22 cellular contexts compared by ENCODE assay signal in the genomic region with DNA sequence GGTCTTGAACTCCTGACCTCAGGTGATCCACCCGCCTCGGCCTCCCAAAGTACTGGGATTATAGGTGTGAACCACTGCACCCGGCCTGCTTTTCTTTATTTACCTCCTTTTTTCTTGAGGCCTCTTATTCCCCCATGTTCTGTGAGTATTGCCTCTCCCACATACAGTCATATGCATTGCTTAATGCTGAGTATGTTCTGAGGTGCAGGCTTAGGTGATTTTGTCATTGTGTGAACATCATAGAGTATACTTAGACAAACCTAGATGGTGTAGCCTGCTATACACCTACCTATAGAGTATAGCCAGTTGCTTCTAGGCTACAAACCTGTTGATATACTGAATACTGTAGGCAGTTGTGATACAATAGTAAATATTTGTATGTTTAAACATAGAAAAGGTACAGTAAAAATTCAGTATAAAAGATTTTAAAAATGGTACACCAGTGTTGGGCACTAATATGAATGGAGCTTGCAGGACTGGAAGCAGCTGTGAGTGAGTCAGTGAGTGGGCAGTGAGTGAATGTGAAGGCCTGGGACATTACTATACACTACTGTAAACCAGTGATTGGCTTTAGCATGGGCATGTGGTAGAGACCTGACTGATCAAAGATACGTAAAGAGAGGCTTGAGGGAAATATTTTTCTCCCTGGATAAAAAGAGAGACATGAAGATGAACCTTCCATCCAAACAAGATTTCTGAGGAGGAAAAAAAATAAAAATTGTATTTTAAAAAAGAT. TPM values are rescaled to one million over a fixed set of nuclear protein-coding genes. Genes with fewer than 3 reads are reported as not detected.
DNase-seq lines count a peak whose midpoint lies in the region; FAIRE-seq and TF ChIP-seq lines count a peak whose summit lies in the region.
"Had no signal": no experiment of that assay in that cellular context is flagged by ENCODE, and none has a peak within 500 bp of the region (broad histone marks: within the 10 kb centered on the region; RNA-seq: fewer than 3 reads in every experiment).

No MANE protein-coding gene starts in this region.

- no peak overlapping the region for H3K4me3 Mint-ChIP-seq in glutamatergic neuron (ENCODE audit: unreplicated experiment)
- H3K4me3 Mint-ChIP-seq: activated T-cell treated with anti-CD3 and anti-CD28 coated beads, Interleukin-2, amount 50 U/mL, for 24 hours; mesothelial cell of epicardium; WTC11 had no signal

- no peaks in the 10 kb centered on the region for H3K27me3 Mint-ChIP-seq in glutamatergic neuron (ENCODE audit: unreplicated experiment)
- H3K27me3 Mint-ChIP-seq: activated T-cell treated with anti-CD3 and anti-CD28 coated beads, Interleukin-2, amount 50 U/mL, for 24 hours; CD8-positive, alpha-beta memory T cell had no signal

- H3K36me3 ChIP-seq in MG63: peaks cover 11% of the 10 kb centered on the region
- no peaks in the 10 kb centered on the region for H3K36me3 ChIP-seq in bronchial epithelial cell (ENCODE audit: control insufficient read depth, insufficient read depth, low read length)
- H3K36me3 ChIP-seq: colonic mucosa, SJSA1 had no signal

- peak; percentile 9 for DNase-seq in AG10803 (ENCODE audit: low read depth)
- peak; percentile 51 for DNase-seq in MG63
- DNase-seq in bronchial epithelial cell (ENCODE audit: low read depth): peak; percentile 53
- peak; percentile 28 for DNase-seq in kidney tubule cell (ENCODE audit: low spot score)
- DNase-seq in glutamatergic neuron: no peak
- no peak for DNase-seq in stimulated activated CD4-positive, alpha-beta T cell treated with anti-CD3 and anti-CD28 coated beads, Interleukin-2, amount 100 ng/mL, for 48 hours
- DNase-seq in NCI-H2107 (lab: John Stamatoyannopoulos, UW): no peak
- DNase-seq in GM10266 (ENCODE audit: extremely low spot score): no peak
- DNase-seq: activated CD4-positive, alpha-beta T cell treated with anti-CD3 and anti-CD28 coated beads, Interleukin-2, amount 50 U/mL, for 48 hours; activated naive CD4-positive, alpha-beta T cell treated with anti-CD3 and anti-CD28 coated beads, Interleukin-2, amount 50 U/mL, for 16 hours; activated T-cell treated with anti-CD3 and anti-CD28 coated beads, Interleukin-2, amount 50 U/mL, for 24 hours; CD8-positive, alpha-beta memory T cell; colonic mucosa; NCI-H1417; NCI-H2171; NCI-H774; OCI-M1; T-helper 2 cell had no signal

- TF ChIP-seq CTCF in AG10803 (conservative IDR thresholded peaks at IDR 0.05; ENCODE audit: low read length) (no peak), bronchial epithelial cell (IDR thresholded peaks at IDR 0.05; ENCODE audit: insufficient read depth, low read length, severe bottlenecking) (no peak), glutamatergic neuron (IDR thresholded peaks at IDR 0.05; ENCODE audit: partially characterized antibody, unreplicated experiment) (no peak), GM10266 (IDR thresholded peaks at IDR 0.05; ENCODE audit: control insufficient read depth, insufficient read depth, low read depth, missing control alignments) (no peak)

- no peaks in the 10 kb centered on the region for H3K36me3 Mint-ChIP-seq in glutamatergic neuron (ENCODE audit: unreplicated experiment)

- H3K27me3 ChIP-seq in MG63 (no peaks in the 10 kb centered on the region), bronchial epithelial cell (ENCODE audit: control insufficient read depth, insufficient read depth, low read length) (no peaks in the 10 kb centered on the region)
- H3K27me3 ChIP-seq: colonic mucosa, SJSA1 had no signal

- H3K4me3 ChIP-seq in AG10803 (ENCODE audit: low read length) (no peak overlapping the region), MG63 (no peak overlapping the region), bronchial epithelial cell (ENCODE audit: low read depth, low read length) (no peak overlapping the region)
- H3K4me3 ChIP-seq: colonic mucosa, SJSA1 had no signal

- no peaks in the 10 kb centered on the region for H3K4me1 Mint-ChIP-seq in glutamatergic neuron (ENCODE audit: low read depth, unreplicated experiment)
- H3K4me1 Mint-ChIP-seq: mesothelial cell of epicardium had no signal

- FAIRE-seq in bronchial epithelial cell (lab: Jason Lieb, UNC): no peak
- FAIRE-seq: endometrium had no signal

- no peaks in the 10 kb centered on the region; the same call in 1 of the 2 replicates for H3K9me3 ChIP-seq in MG63
- H3K9me3 ChIP-seq: colonic mucosa, SJSA1 had no signal

- H3K9me3 Mint-ChIP-seq in glutamatergic neuron (ENCODE audit: unreplicated experiment): no peaks in the 10 kb centered on the region
- H3K9me3 Mint-ChIP-seq: activated T-cell treated with anti-CD3 and anti-CD28 coated beads, Interleukin-2, amount 50 U/mL, for 24 hours; CD8-positive, alpha-beta memory T cell had no signal

- H3K27ac Mint-ChIP-seq in glutamatergic neuron (ENCODE audit: unreplicated experiment): no peak overlapping the region
- H3K27ac Mint-ChIP-seq: activated T-cell treated with anti-CD3 and anti-CD28 coated beads, Interleukin-2, amount 50 U/mL, for 24 hours; mesothelial cell of epicardium; WTC11 had no signal

RNA-seq across cellular contexts. Expression of a gene that starts 17.6 kb away (rescaled TPM):
- 22.7 and 26.0 TPM in 2 replicates for total RNA-seq in MG63 (2014; rRNA removed; shearing (Covaris generic); ENCODE audit: low replicate concordance)
- 5.0 and 13.4 TPM in 2 replicates for total RNA-seq in bronchial epithelial cell
- total RNA-seq in glutamatergic neuron (ENCODE audit: unreplicated experiment): 102 TPM

Comparison
In these comparisons a context has a peak if more than half of its experiments do, and no peak if none do; other contexts are left out.
1. DNase-seq: peak in AG10803 (single experiment), MG63 (single experiment), bronchial epithelial cell (single experiment) and kidney tubule cell (single experiment); none in glutamatergic neuron (single experiment), stimulated activated CD4-positive, alpha-beta T cell treated with anti-CD3 and anti-CD28 coated beads, Interleukin-2, amount 100 ng/mL, for 48 hours (0 of 2), NCI-H2107 (single experiment) and GM10266 (single experiment).